ENCODE assay signal across 15 cellular contexts in genomic region chr18:58407649-58408407, GRCh38.
"Had no signal": no experiment of that assay in that cellular context is flagged by ENCODE, and none has a peak within 500 bp of the region (broad histone marks: within the 10 kb centered on the region; RNA-seq: fewer than 3 reads in every experiment).

No MANE protein-coding gene starts in this region.

- H3K4me3 ChIP-seq: left lung, ovary, skin epidermis had no signal

- H3K36me3 ChIP-seq: left lung, ovary had no signal

- H3K27ac Mint-ChIP-seq: activated CD8-positive, alpha-beta memory T cell treated with anti-CD3 and anti-CD28 coated beads, Interleukin-2, amount 10 ng/mL, durations not matched to agents 7 days and 5 days; activated naive CD4-positive, alpha-beta T cell treated with anti-CD3 and anti-CD28 coated beads, Interleukin-2, amount 50 U/mL, for 24 hours; activated T-cell treated with anti-CD3 and anti-CD28 coated beads, Interleukin-2, amount 50 U/mL, for 24 hours; nephron progenitor cell; T-helper 17 cell had no signal

- H3K4me3 Mint-ChIP-seq: activated CD8-positive, alpha-beta memory T cell treated with anti-CD3 and anti-CD28 coated beads, Interleukin-2, amount 10 ng/mL, durations not matched to agents 7 days and 5 days; activated naive CD4-positive, alpha-beta T cell treated with anti-CD3 and anti-CD28 coated beads, Interleukin-2, amount 50 U/mL, for 24 hours; activated T-cell treated with anti-CD3 and anti-CD28 coated beads, Interleukin-2, amount 50 U/mL, for 24 hours; nephron progenitor cell; T-helper 17 cell had no signal

- H3K9me3 ChIP-seq: left lung, ovary had no signal

- H3K27me3 ChIP-seq: left lung, ovary had no signal

- DNase-seq: activated CD4-positive, alpha-beta T cell treated with anti-CD3 and anti-CD28 coated beads, Interleukin-2, amount 50 U/mL, for 48 hours; activated CD8-positive, alpha-beta memory T cell treated with anti-CD3 and anti-CD28 coated beads, Interleukin-2, amount 10 ng/mL, durations not matched to agents 7 days and 5 days; activated effector memory CD4-positive, alpha-beta T cell treated with Interleukin-2 at 50 U/mL for 16 hours; activated T-cell treated with anti-CD3 and anti-CD28 coated beads, Interleukin-2, amount 50 U/mL, for 24 hours; amygdala; cerebellar nuclear complex; dermis blood vessel endothelial cell; glutamatergic neuron; left lung; mesenchymal stem cell; nephron progenitor cell; ovary; T-helper 17 cell had no signal

- H3K4me1 Mint-ChIP-seq: activated CD8-positive, alpha-beta memory T cell treated with anti-CD3 and anti-CD28 coated beads, Interleukin-2, amount 10 ng/mL, durations not matched to agents 7 days and 5 days; activated naive CD4-positive, alpha-beta T cell treated with anti-CD3 and anti-CD28 coated beads, Interleukin-2, amount 50 U/mL, for 24 hours; T-helper 17 cell had no signal

- H3K27ac ChIP-seq: left lung, ovary, skin epidermis had no signal

- H3K9me3 Mint-ChIP-seq: activated naive CD4-positive, alpha-beta T cell treated with anti-CD3 and anti-CD28 coated beads, Interleukin-2, amount 50 U/mL, for 24 hours; activated T-cell treated with anti-CD3 and anti-CD28 coated beads, Interleukin-2, amount 50 U/mL, for 24 hours; nephron progenitor cell had no signal

- H3K36me3 Mint-ChIP-seq: activated CD8-positive, alpha-beta memory T cell treated with anti-CD3 and anti-CD28 coated beads, Interleukin-2, amount 10 ng/mL, durations not matched to agents 7 days and 5 days; activated naive CD4-positive, alpha-beta T cell treated with anti-CD3 and anti-CD28 coated beads, Interleukin-2, amount 50 U/mL, for 24 hours had no signal

- ATAC-seq: activated CD8-positive, alpha-beta memory T cell treated with anti-CD3 and anti-CD28 coated beads, Interleukin-2, amount 10 ng/mL, durations not matched to agents 7 days and 5 days; left lung; T-helper 17 cell had no signal

- H3K27me3 Mint-ChIP-seq: activated naive CD4-positive, alpha-beta T cell treated with anti-CD3 and anti-CD28 coated beads, Interleukin-2, amount 50 U/mL, for 24 hours; activated T-cell treated with anti-CD3 and anti-CD28 coated beads, Interleukin-2, amount 50 U/mL, for 24 hours had no signal
